ENCODE assay signal across 8 cellular contexts in the genomic region with DNA sequence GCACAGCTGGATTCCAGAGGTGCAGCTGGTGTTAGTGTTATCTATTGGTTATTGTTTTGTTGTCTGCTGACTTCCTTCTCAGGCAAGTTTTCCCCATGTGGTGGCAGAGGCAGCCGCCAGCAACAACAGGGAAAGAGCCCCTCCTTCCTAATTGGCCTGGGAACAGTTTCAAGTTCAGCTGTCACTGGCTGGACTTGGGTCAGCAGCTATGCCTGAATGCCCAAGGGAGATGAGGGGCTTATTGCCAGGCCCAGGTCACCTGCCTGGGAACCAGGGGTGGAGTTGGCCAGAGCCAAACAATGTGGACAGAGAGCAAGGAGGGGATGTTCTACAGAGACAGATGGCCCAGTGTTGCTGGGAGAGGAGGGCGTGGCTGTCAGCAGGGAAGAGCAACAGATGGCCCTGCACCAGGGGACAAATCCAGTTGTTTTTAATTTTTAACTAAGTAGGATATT. TPM values are rescaled to one million over a fixed set of nuclear protein-coding genes. Genes with fewer than 3 reads are reported as not detected.
DNase-seq lines count a peak whose midpoint lies in the region; ATAC-seq and TF ChIP-seq lines count a peak whose summit lies in the region.

No MANE protein-coding gene starts in this region.

- H3K27ac Mint-ChIP-seq in natural killer cell treated with Interleukin-12 subunit alpha and Interleukin-12 subunit beta and Interleukin-15 and Interleukin-18, amount 100 ng/mL, for 72 hours = peak overlapping the region; percentile 44 to 71
- no peak overlapping the region for H3K27ac Mint-ChIP-seq in natural killer cell

- H3K36me3 ChIP-seq in ascending aorta = peaks cover 4 to 10% of the 10 kb centered on the region in 2 donors

- intact Hi-C loops in natural killer cell (cut with micrococcal nuclease) = no loop called here
- intact Hi-C loops in ascending aorta (cut with DNase I) = no loop called here
- intact Hi-C loops in left colon (cut with DNase I, micrococcal nuclease) = no loop called here

- H3K27me3 ChIP-seq in ascending aorta = no peaks in the 10 kb centered on the region

- H3K9me3 ChIP-seq in ascending aorta = no peaks in the 10 kb centered on the region

- H3K9me3 Mint-ChIP-seq in natural killer cell treated with Interleukin-12 subunit alpha and Interleukin-12 subunit beta and Interleukin-15 and Interleukin-18, amount 100 ng/mL, for 72 hours = no peaks in the 10 kb centered on the region
- H3K9me3 Mint-ChIP-seq in natural killer cell = no peaks in the 10 kb centered on the region

- no peaks in the 10 kb centered on the region for H3K27me3 Mint-ChIP-seq in natural killer cell treated with Interleukin-12 subunit alpha and Interleukin-12 subunit beta and Interleukin-15 and Interleukin-18, amount 100 ng/mL, for 72 hours
- no peaks in the 10 kb centered on the region for H3K27me3 Mint-ChIP-seq in natural killer cell (ENCODE audit: low read depth in 2 of 2)

- no peak overlapping the region for H3K4me3 Mint-ChIP-seq in natural killer cell treated with Interleukin-12 subunit alpha and Interleukin-12 subunit beta and Interleukin-15 and Interleukin-18, amount 100 ng/mL, for 72 hours
- no peak overlapping the region for H3K4me3 Mint-ChIP-seq in natural killer cell

- no peak for DNase-seq in natural killer cell treated with Interleukin-12 subunit alpha and Interleukin-12 subunit beta and Interleukin-15 and Interleukin-18, amount 100 ng/mL, for 72 hours (ENCODE audit: low spot score)
- no peak for DNase-seq in natural killer cell
- peak in 1 of 2 donors; percentile 81 for DNase-seq in ascending aorta (ENCODE audit: low spot score in 2 of 2)
- DNase-seq in left colon = peak; percentile 61 to 76
- peak; percentile 93 for DNase-seq in superior temporal gyrus (ENCODE audit: extremely low spot score)
- no peak for DNase-seq in stimulated activated CD4-positive, alpha-beta T cell treated with anti-CD3 and anti-CD28 coated beads, Interleukin-1b, Interleukin-23, amount 100 ng/mL, for 48 hours
- DNase-seq in NCI-H2107 treated with DMSO at 0.1 percent for 48 hours (lab: John Stamatoyannopoulos, UW; ENCODE audit: unreplicated experiment) = no peak

- ATAC-seq in natural killer cell treated with Interleukin-12 subunit alpha and Interleukin-12 subunit beta and Interleukin-15 and Interleukin-18, amount 100 ng/mL, for 72 hours = no peak
- ATAC-seq in natural killer cell = no peak
- peak; percentile 90 for ATAC-seq in left colon
- no peak for ATAC-seq in GM19452 (IDR thresholded peaks at IDR 0.05; ENCODE audit: unreplicated experiment)

- no peaks in the 10 kb centered on the region for H3K36me3 Mint-ChIP-seq in natural killer cell treated with Interleukin-12 subunit alpha and Interleukin-12 subunit beta and Interleukin-15 and Interleukin-18, amount 100 ng/mL, for 72 hours
- H3K36me3 Mint-ChIP-seq in natural killer cell = no peaks in the 10 kb centered on the region

- H3K4me1 Mint-ChIP-seq in natural killer cell treated with Interleukin-12 subunit alpha and Interleukin-12 subunit beta and Interleukin-15 and Interleukin-18, amount 100 ng/mL, for 72 hours (ENCODE audit: low read depth in 2 of 2) = peaks cover 14 to 16% of the 10 kb centered on the region in 2 donors
- peaks cover 9 to 10% of the 10 kb centered on the region in 2 donors for H3K4me1 Mint-ChIP-seq in natural killer cell

- peaks cover 10 to 24% of the 10 kb centered on the region in 2 donors for H3K4me1 ChIP-seq in ascending aorta

- no peak for TF ChIP-seq CTCF in natural killer cell (IDR thresholded peaks at IDR 0.05)
- TF ChIP-seq CTCF in ascending aorta (IDR thresholded peaks at IDR 0.05) = no peak

- H3K4me3 ChIP-seq in ascending aorta = no peak overlapping the region

- peak overlapping the region; percentile 66 to 77 for H3K27ac ChIP-seq in ascending aorta

RNA-seq across cellular contexts. Expression of a gene that starts 38.3 kb away (rescaled TPM):
- 10 to 100 TPM; 14.1 to 43.6 TPM for total RNA-seq in natural killer cell treated with Interleukin-12 subunit alpha and Interleukin-12 subunit beta and Interleukin-15 and Interleukin-18, amount 100 ng/mL, for 72 hours
- total RNA-seq in natural killer cell = 10 to 100 TPM in 2 of 3 donors, 1 to 10 TPM in 1; 7.2 to 21.4 (median 10.7) TPM
- 56.3 TPM for total RNA-seq in ascending aorta
- total RNA-seq in left colon = 10 to 100 TPM; 84.7 to 96.4 TPM

Comparison
In these comparisons a context has a peak if more than half of its experiments do, and no peak if none do; other contexts are left out.
1. H3K27ac Mint-ChIP-seq: peak in natural killer cell treated with Interleukin-12 subunit alpha and Interleukin-12 subunit beta and Interleukin-15 and Interleukin-18, amount 100 ng/mL, for 72 hours (2 of 2); none in natural killer cell (0 of 2).
2. DNase-seq: peak in left colon (2 of 2) and superior temporal gyrus (single experiment); none in natural killer cell treated with Interleukin-12 subunit alpha and Interleukin-12 subunit beta and Interleukin-15 and Interleukin-18, amount 100 ng/mL, for 72 hours (single experiment), natural killer cell (single experiment), stimulated activated CD4-positive, alpha-beta T cell treated with anti-CD3 and anti-CD28 coated beads, Interleukin-1b, Interleukin-23, amount 100 ng/mL, for 48 hours (single experiment) and NCI-H2107 treated with DMSO at 0.1 percent for 48 hours (single experiment).